Comparison of ENCODE assay signal across 9 cellular contexts in genomic region chr2:222707689-222708273, GRCh38. TPM values are rescaled to one million over a fixed set of nuclear protein-coding genes. Genes with fewer than 3 reads are reported as not detected.
A peak's percentile ranks its signal among the peaks of the same experiment; 100 is the strongest.
DNase-seq lines count a peak whose midpoint lies in the region; ATAC-seq and TF ChIP-seq lines count a peak whose summit lies in the region.
"Had no signal": no experiment of that assay in that cellular context is flagged by ENCODE, and none has a peak within 500 bp of the region (broad histone marks: within the 10 kb centered on the region; RNA-seq: fewer than 3 reads in every experiment).

No MANE protein-coding gene starts in this region.

- peaks cover 8 to 24% of the 10 kb centered on the region in 2 experiments; a peak in 3 of 4 replicates for H3K4me1 ChIP-seq in HCT116 (ENCODE audit: control insufficient read depth in 1 of 2, insufficient read depth in 2 of 2, low read length in 2 of 2)

- H3K36me3 ChIP-seq in HCT116 (ENCODE audit: control insufficient read depth in 1 of 2, insufficient read depth in 2 of 2, low read length in 2 of 2) = no peaks in the 10 kb centered on the region
- no peaks in the 10 kb centered on the region for H3K36me3 ChIP-seq in kidney epithelial cell (ENCODE audit: control insufficient read depth, insufficient read depth, low read length)
- H3K36me3 ChIP-seq: SJCRH30 had no signal

- H3K4me3 ChIP-seq in HCT116 (replicated peaks in 1 of 2; ENCODE audit: low read depth in 1 of 2, low read length in 2 of 2) (no peak overlapping the region), kidney epithelial cell (ENCODE audit: low read depth, low read length) (no peak overlapping the region)

- ATAC-seq in HCT116 = no peak

- no peaks in the 10 kb centered on the region for H3K27me3 ChIP-seq in HCT116 (ENCODE audit: insufficient read depth, low read length)
- H3K27me3 ChIP-seq in kidney epithelial cell (ENCODE audit: control insufficient read depth, insufficient read depth, low read length) = no peaks in the 10 kb centered on the region
- H3K27me3 ChIP-seq: SJCRH30 had no signal

- H3K9me3 ChIP-seq in HCT116 (ENCODE audit: control insufficient read depth in 1 of 2, insufficient read depth in 1 of 2, low read depth in 1 of 2, low read length in 2 of 2) = no peaks in the 10 kb centered on the region
- H3K9me3 ChIP-seq: SJCRH30 had no signal

- H3K79me2 ChIP-seq in HCT116 (ENCODE audit: insufficient read depth, low read length) = no peaks in the 10 kb centered on the region

- no peak for TF ChIP-seq RAD21 in HCT116 (IDR thresholded peaks at IDR 0.05; ENCODE audit: low read depth)

- peak; percentile 40 for DNase-seq in COLO829 (ENCODE audit: low spot score)
- DNase-seq in HCT116 (ENCODE audit: low read depth, low spot score) = no peak
- DNase-seq in RPMI7951 (ENCODE audit: low read depth) = peak; percentile 62
- peak; percentile 12 for DNase-seq in kidney epithelial cell (ENCODE audit: low read depth)
- no peak for DNase-seq in medulla oblongata (ENCODE audit: extremely low spot score)
- no peak for DNase-seq in NCI-H2029 treated with DMSO at 0.1 percent for 48 hours (lab: John Stamatoyannopoulos, UW)
- DNase-seq in posterior cingulate gyrus = no peak
- no peak for DNase-seq in anterior cingulate cortex (lab: John Stamatoyannopoulos, UW)

- H2AFZ ChIP-seq in HCT116 (ENCODE audit: low read depth, low read length, poor library complexity, severe bottlenecking) = peak overlapping the region; percentile 73

- POLR2A ChIA-PET in HCT116 (lab: Charles Lee) = no interaction called here

- no peak for TF ChIP-seq POLR2A in HCT116 (IDR thresholded peaks at IDR 0.05; ENCODE audit: borderline replicate concordance, extremely low read depth, insufficient read depth, insufficient read length)

- no peak overlapping the region for H3K27ac ChIP-seq in HCT116 (ENCODE audit: low read depth, low read length)

- RAD21 ChIA-PET in HCT116 (lab: Charles Lee; ENCODE audit: low non-redundant PET in 1 of 2, low total read pairs in 2 of 2, uncharacterized antibody in 2 of 2, unreplicated experiment in 2 of 2) = no interaction called here

- intact Hi-C loops in HCT116 (cut with micrococcal nuclease) (loop anchor here (1.0 kb wide), 2 partner anchors 153 to 196 kb away; no protein-coding TSS in a partner anchor), posterior cingulate gyrus (cut with DNase I) (loop anchor here (1.0 to 10.0 kb wide), 3 partner anchors 35 to 196 kb away; no protein-coding TSS in a partner anchor)

- H3K4me2 ChIP-seq in HCT116 (ENCODE audit: low read length) = peak overlapping the region; percentile 80

- CTCF ChIA-PET in HCT116 (lab: Charles Lee) = interaction anchor here (0.7 to 4.1 kb wide), 6 partner anchors 8 to 251 kb away, joined by 3 to 52 read pairs (median 4); no protein-coding TSS in a partner anchor

- H3K9me2 ChIP-seq in HCT116 (ENCODE audit: insufficient read depth) = no peaks in the 10 kb centered on the region

- BruUV-seq in HCT116 (replicated peaks; lab: Mats Ljungman, UMichigan) = no TSS peak

- no peaks in the 10 kb centered on the region for H4K20me1 ChIP-seq in HCT116 (ENCODE audit: insufficient read depth)

- TF ChIP-seq CTCF in HCT116 (IDR thresholded peaks at IDR 0.05 in 2 of 3, conservative IDR thresholded peaks at IDR 0.05 in 1 of 3; ENCODE audit: borderline replicate concordance in 1 of 3, insufficient read depth in 1 of 3, low read depth in 2 of 3, low read length in 2 of 3) (no peak), kidney epithelial cell (IDR thresholded peaks at IDR 0.05; ENCODE audit: insufficient read depth, low read length, poor library complexity, severe bottlenecking) (no peak)

- H3K9ac ChIP-seq in HCT116 (ENCODE audit: low read length) = no peak overlapping the region

TF ChIP-seq in HCT116, 20 proteins besides CTCF, POLR2A, EP300 and RAD21:
- TF ChIP-seq POLR2AphosphoS5 (IDR thresholded peaks at IDR 0.05; ENCODE audit: low read depth, low read length) = no peak
- TF ChIP-seq SP1 (IDR thresholded peaks at IDR 0.05; ENCODE audit: low read depth) = 0 out of 2 replicates have a peak, but pooled peaks have one; percentile 19
- TF ChIP-seq ZNF274 (IDR thresholded peaks at IDR 0.05; ENCODE audit: low read depth, low read length) = no peak
- TF ChIP-seq CBX3 (IDR thresholded peaks at IDR 0.05; ENCODE audit: low read depth) = no peak
- no peak for TF ChIP-seq REST (IDR thresholded peaks at IDR 0.05; ENCODE audit: low read depth)
- TF ChIP-seq ZBTB33 (IDR thresholded peaks at IDR 0.05; ENCODE audit: extremely low read depth, insufficient replicate concordance, low read length) = no peak

RNA-seq across cellular contexts. Expression of gene MOGAT1, which starts 36.3 kb away (rescaled TPM):
- total RNA-seq in HCT116 (2021; ENCODE audit: unreplicated experiment) (0.22 TPM), kidney epithelial cell (not detected in 2 replicates)
- polyA plus RNA-seq in HCT116 (2012) = not detected in 2 replicates
- total RNA-seq in RPMI7951 (2014; rRNA removed; shearing (Covaris generic)) = 0.24 and 0.29 TPM in 2 replicates
- total RNA-seq: SJCRH30 had no signal

RNA-seq across cellular contexts. Expression of gene FARSB, which starts 51.9 kb away (rescaled TPM):
- total RNA-seq in HCT116 (2021; ENCODE audit: unreplicated experiment) (50.7 TPM), kidney epithelial cell (20.0 and 23.8 TPM in 2 replicates)
- polyA plus RNA-seq in HCT116 (2012) = 23.0 and 33.0 TPM in 2 replicates
- total RNA-seq in RPMI7951 (2014; rRNA removed; shearing (Covaris generic)) = 48.3 and 59.4 TPM in 2 replicates

Comparison
In these comparisons a context has a peak if more than half of its experiments do, and no peak if none do; other contexts are left out.
1. DNase-seq: peak in COLO829 (single experiment), RPMI7951 (single experiment) and kidney epithelial cell (single experiment); none in HCT116 (single experiment), medulla oblongata (single experiment), NCI-H2029 treated with DMSO at 0.1 percent for 48 hours (single experiment), posterior cingulate gyrus (0 of 10) and anterior cingulate cortex (0 of 58).